In the genomic region with DNA sequence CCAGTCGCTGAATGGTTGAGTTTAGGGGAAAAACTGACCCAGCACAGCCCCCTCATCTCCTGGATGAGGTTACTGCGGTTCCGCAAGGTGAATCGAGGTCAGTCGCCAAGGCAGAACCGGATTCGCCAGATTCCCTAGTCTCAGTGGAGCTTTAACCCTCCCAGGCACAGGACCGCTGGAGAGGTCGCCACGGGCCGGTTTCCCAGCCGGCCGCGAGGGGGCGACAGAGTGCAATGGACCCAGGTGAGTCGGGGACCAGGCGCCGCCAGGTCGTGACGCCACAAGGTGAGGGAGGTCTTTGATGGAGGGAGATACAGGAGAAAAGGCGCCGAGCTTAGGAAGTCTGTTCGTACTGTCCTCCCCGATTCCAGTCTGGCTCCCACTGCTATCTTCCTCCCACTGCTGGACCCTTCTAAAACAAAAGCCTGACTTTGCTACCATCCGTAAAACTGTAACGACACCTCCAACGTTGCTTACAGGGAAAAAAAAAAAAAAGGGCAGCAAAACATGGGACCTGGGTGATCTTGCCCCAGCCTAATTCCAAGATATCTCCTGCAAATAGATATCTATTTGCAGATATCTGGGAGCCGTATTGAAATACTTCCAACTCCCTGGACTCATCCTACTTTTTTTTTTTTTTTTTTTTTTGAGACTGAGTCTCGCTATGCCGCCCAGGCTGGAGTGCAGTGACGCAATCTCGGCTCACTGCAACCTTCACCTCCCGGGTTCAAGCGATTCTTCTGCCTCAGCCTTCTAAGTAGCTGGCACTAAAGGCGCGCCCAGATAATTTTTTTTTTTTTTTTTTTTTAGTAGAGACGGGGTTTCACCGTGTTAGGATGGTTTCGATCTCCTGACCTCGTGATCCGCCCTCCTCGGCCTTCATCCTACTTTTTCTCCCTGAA, we compare ENCODE assay signal across 8 cellular contexts. TPM values are rescaled to one million over a fixed set of nuclear protein-coding genes. Genes with fewer than 3 reads are reported as not detected.
DNase-seq lines count a peak whose midpoint lies in the region; ATAC-seq, FAIRE-seq and TF ChIP-seq lines count a peak whose summit lies in the region.

No MANE protein-coding gene starts in this region.

- TF ChIP-seq POLR2A in GM12892 (IDR thresholded peaks at IDR 0.05; ENCODE audit: low read depth, low read length) (no peak), suprapubic skin (IDR thresholded peaks at IDR 0.05) (no peak)

- H3K36me3 ChIP-seq in SK-N-SH (replicated peaks in 1 of 2; ENCODE audit: control insufficient read depth in 1 of 2, insufficient read depth in 2 of 2, low read length in 1 of 2) (no peaks in the 10 kb centered on the region), suprapubic skin (no peaks in the 10 kb centered on the region)

- no peaks in the 10 kb centered on the region for H3K27me3 ChIP-seq in SK-N-SH (ENCODE audit: insufficient read depth)
- no peaks in the 10 kb centered on the region for H3K27me3 ChIP-seq in suprapubic skin

- peaks cover 7 to 26% of the 10 kb centered on the region in 2 experiments; a peak in 1 of 4 replicates for H3K4me1 ChIP-seq in SK-N-SH (ENCODE audit: control insufficient read depth in 1 of 2, insufficient read depth in 2 of 2, low read depth in 1 of 2, low read length in 1 of 2)
- peaks cover 51% of the 10 kb centered on the region for H3K4me1 ChIP-seq in suprapubic skin

- H3K9ac ChIP-seq in SK-N-SH: no peak overlapping the region

- intact Hi-C loops in head of caudate nucleus (cut with DNase I): no loop called here

- ATAC-seq in omental fat pad (ENCODE audit: low FRiP score) (peak; percentile 22), GM21717 (IDR thresholded peaks at IDR 0.05; ENCODE audit: unreplicated experiment) (no peak)

- peak; percentile 51 for TF ChIP-seq RAD21 in SK-N-SH (IDR thresholded peaks at IDR 0.05; ENCODE audit: low read length)

- H4K20me1 ChIP-seq in SK-N-SH (ENCODE audit: insufficient read depth): no peaks in the 10 kb centered on the region

- H3K4me2 ChIP-seq in SK-N-SH: peak overlapping the region; percentile 91

- H3K4me3 ChIP-seq in SK-N-SH (ENCODE audit: low read depth in 2 of 2, low read length in 1 of 2): peak overlapping the region; percentile 58 to 86
- peak overlapping the region; percentile 85 for H3K4me3 ChIP-seq in suprapubic skin

- no peaks in the 10 kb centered on the region for H3K9me2 ChIP-seq in SK-N-SH

- FAIRE-seq in GM12892 (lab: Jason Lieb, UNC): peak; percentile 91

- peak overlapping the region; percentile 92 to 98; a peak in 3 of 4 replicates for H3K27ac ChIP-seq in SK-N-SH (ENCODE audit: low read depth in 2 of 2, low read length in 1 of 2)
- peak overlapping the region; percentile 89 for H3K27ac ChIP-seq in suprapubic skin

- H3K9me3 ChIP-seq in SK-N-SH: no peaks in the 10 kb centered on the region
- H3K9me3 ChIP-seq in suprapubic skin: no peaks in the 10 kb centered on the region

- H2AFZ ChIP-seq in SK-N-SH (ENCODE audit: low read depth): peak overlapping the region; percentile 84

- peak; percentile 79 for DNase-seq in GM12892 (ENCODE audit: insufficient read length)
- peak; percentile 28 for DNase-seq in MV-4-11 (lab: John Stamatoyannopoulos, UW)
- peak; percentile 87 for DNase-seq in SK-N-SH
- peak; percentile 92 for DNase-seq in activated naive CD4-positive, alpha-beta T cell treated with anti-CD3 and anti-CD28 coated beads, Interleukin-2, amount 50 U/mL, for 16 hours
- peak; percentile 69 to 94 (median 87) for DNase-seq in head of caudate nucleus
- DNase-seq in omental fat pad (ENCODE audit: low spot score): peak; percentile 86
- peak; percentile 88 to 90 for DNase-seq in suprapubic skin (ENCODE audit: low spot score in 2 of 2)

- POLR2A ChIA-PET in SK-N-SH (lab: Yijun Ruan, JAX): interaction anchor here (0.5 to 2.1 kb wide), 13 partner anchors 7 to 329 kb away, joined by 3 to 13 read pairs (median 4); partner anchors contain the start of gene NOL12

- H3K79me2 ChIP-seq in SK-N-SH (ENCODE audit: insufficient read depth): peaks cover 32% of the 10 kb centered on the region

- peaks cover 14% of the 10 kb centered on the region for H3F3A ChIP-seq in SK-N-SH (replicated peaks; ENCODE audit: insufficient read depth)

- WGBS in SK-N-SH (ENCODE audit: low lambda C conversion rate): 3% methylated on average over 36 of the region's 42 CpGs
- 1% methylated on average over 42 of the region's 42 CpGs for WGBS in suprapubic skin

- TF ChIP-seq CTCF in SK-N-SH (IDR thresholded peaks at IDR 0.05) (peak; percentile 99), omental fat pad (IDR thresholded peaks at IDR 0.05) (peak in 2 of 3 donors; percentile 45 to 79), suprapubic skin (IDR thresholded peaks at IDR 0.05) (peak; percentile 88 to 96)

- CTCF ChIA-PET in SK-N-SH (lab: Yijun Ruan, JAX): interaction anchor here (0.6 to 9.3 kb wide), 56 partner anchors 9 to 351 kb away, joined by 3 to 95 read pairs (median 4); partner anchors contain the start of genes LGALS1, NOL12 and TRIOBP

- TF ChIP-seq EP300 in SK-N-SH (IDR thresholded peaks at IDR 0.05; ENCODE audit: borderline replicate concordance in 1 of 2, low read depth in 1 of 2, low read length in 1 of 2) (no peak), suprapubic skin (IDR thresholded peaks at IDR 0.05) (no peak)

TF ChIP-seq in SK-N-SH, 30 proteins besides CTCF, POLR2A, EP300 and RAD21:
- 0 out of 2 replicates have a peak, but pooled peaks have one; percentile 5 for TF ChIP-seq MXI1 (IDR thresholded peaks at IDR 0.05; ENCODE audit: low read depth, low read length)
- no peak for TF ChIP-seq ZBTB33 (IDR thresholded peaks at IDR 0.05; ENCODE audit: borderline replicate concordance, low read depth)
- peak; percentile 43; the same call in 1 of the 2 replicates for TF ChIP-seq YY1 (IDR thresholded peaks at IDR 0.05; ENCODE audit: low read depth)
- TF ChIP-seq SMC3 (IDR thresholded peaks at IDR 0.05; ENCODE audit: low read depth, low read length): peak; percentile 37
- peak; percentile 27; the same call in 1 of the 2 replicates for TF ChIP-seq GATA2 (CRISPR knock-in tag; IDR thresholded peaks at IDR 0.05)

RNA-seq across cellular contexts. Expression of gene GGA1, which starts 1.4 kb away (rescaled TPM):
- polyA plus RNA-seq in GM12892 (2012; ENCODE audit: missing spikeins): 36.3 TPM
- 81.1 and 99.4 TPM in 2 replicates for polyA plus RNA-seq in SK-N-SH (2012; rRNA removed)
- polyA plus RNA-seq in SK-N-SH (2012; cell fraction: cytosol; rRNA removed): 26.3 and 38.0 TPM in 2 replicates
- polyA plus RNA-seq in SK-N-SH (2012; cell fraction: nucleus; rRNA removed): 424 and 495 TPM in 2 replicates
- total RNA-seq in omental fat pad (10 to 100 TPM; 28.7 to 50.7 (median 33.9) TPM), suprapubic skin (100 to 1,000 TPM in 1 of 4 donors, 10 to 100 TPM in 3; 52.8 to 124 (median 65.3) TPM)

RNA-seq across cellular contexts. Expression of gene LGALS2, which starts 27.4 kb away (rescaled TPM):
- not detected for polyA plus RNA-seq in GM12892 (2012; ENCODE audit: missing spikeins)
- not detected in 2 replicates for polyA plus RNA-seq in SK-N-SH (2012; rRNA removed)
- not detected in 2 replicates for polyA plus RNA-seq in SK-N-SH (2012; cell fraction: cytosol; rRNA removed)
- polyA plus RNA-seq in SK-N-SH (2012; cell fraction: nucleus; rRNA removed): not detected in 2 replicates
- 10 to 100 TPM in 1 of 4 donors, 1 to 10 TPM in 2, not detected in 1; 1.8 to 13.6 (median 3.6) TPM for total RNA-seq in omental fat pad
- total RNA-seq in suprapubic skin: not detected

RNA-seq across cellular contexts. Expression of gene SH3BP1, which starts 32.2 kb away (rescaled TPM):
- 35.9 TPM for polyA plus RNA-seq in GM12892 (2012; ENCODE audit: missing spikeins)
- polyA plus RNA-seq in SK-N-SH (2012; rRNA removed): 8.6 and 8.9 TPM in 2 replicates
- 5.9 and 10.2 TPM in 2 replicates for polyA plus RNA-seq in SK-N-SH (2012; cell fraction: cytosol; rRNA removed)
- 28.2 and 29.7 TPM in 2 replicates for polyA plus RNA-seq in SK-N-SH (2012; cell fraction: nucleus; rRNA removed)
- 10 to 100 TPM in 1 of 4 donors, 1 to 10 TPM in 3; 3.6 to 11.5 (median 8.2) TPM for total RNA-seq in omental fat pad
- total RNA-seq in suprapubic skin: 10 to 100 TPM; 57.1 to 60.7 (median 57.7) TPM

RNA-seq across cellular contexts. Expression of gene CDC42EP1, which starts 47.0 kb away (rescaled TPM):
- not detected for polyA plus RNA-seq in GM12892 (2012; ENCODE audit: missing spikeins)
- 11.5 and 24.9 TPM in 2 replicates for polyA plus RNA-seq in SK-N-SH (2012; rRNA removed)
- 8.9 and 15.8 TPM in 2 replicates for polyA plus RNA-seq in SK-N-SH (2012; cell fraction: cytosol; rRNA removed)
- 14.2 and 19.4 TPM in 2 replicates for polyA plus RNA-seq in SK-N-SH (2012; cell fraction: nucleus; rRNA removed)
- total RNA-seq in omental fat pad (10 to 100 TPM; 33.1 to 63.0 (median 39.2) TPM), suprapubic skin (10 to 100 TPM; 32.1 to 93.7 (median 80.9) TPM)

RNA-seq across cellular contexts. Expression of gene PDXP, which starts 51.3 kb away (rescaled TPM):
- polyA plus RNA-seq in GM12892 (2012; ENCODE audit: missing spikeins): 31.5 TPM
- 22.5 and 24.5 TPM in 2 replicates for polyA plus RNA-seq in SK-N-SH (2012; rRNA removed)
- 13.3 and 20.5 TPM in 2 replicates for polyA plus RNA-seq in SK-N-SH (2012; cell fraction: cytosol; rRNA removed)
- 7.5 and 7.9 TPM in 2 replicates for polyA plus RNA-seq in SK-N-SH (2012; cell fraction: nucleus; rRNA removed)
- total RNA-seq in omental fat pad: 1 to 10 TPM; 3.8 to 5.4 (median 4.3) TPM
- 1 to 10 TPM; 4.2 to 6.1 (median 4.9) TPM for total RNA-seq in suprapubic skin

Comparison
In these comparisons a context has a peak if more than half of its experiments do, and no peak if none do; other contexts are left out.
1. DNase-seq: peak in every context shown above with its lines; median percentile 92 in activated naive CD4-positive, alpha-beta T cell treated with anti-CD3 and anti-CD28 coated beads, Interleukin-2, amount 50 U/mL, for 16 hours; 89 in suprapubic skin; 87 in SK-N-SH; 87 in head of caudate nucleus; 86 in omental fat pad; 79 in GM12892; 28 in MV-4-11.
2. RNA of gene SH3BP1, which starts 32.2 kb away (total RNA-seq): 57.1 to 60.7 TPM in suprapubic skin; 3.6 to 11.5 TPM in omental fat pad; every median in the first group is over 4 times any median in the second.
3. Peak in every context shown above with its lines, with median percentiles within 50 percentile points of each other: CTCF ChIP-seq.